1 cellular context compared by ENCODE assay signal in the genomic region with DNA sequence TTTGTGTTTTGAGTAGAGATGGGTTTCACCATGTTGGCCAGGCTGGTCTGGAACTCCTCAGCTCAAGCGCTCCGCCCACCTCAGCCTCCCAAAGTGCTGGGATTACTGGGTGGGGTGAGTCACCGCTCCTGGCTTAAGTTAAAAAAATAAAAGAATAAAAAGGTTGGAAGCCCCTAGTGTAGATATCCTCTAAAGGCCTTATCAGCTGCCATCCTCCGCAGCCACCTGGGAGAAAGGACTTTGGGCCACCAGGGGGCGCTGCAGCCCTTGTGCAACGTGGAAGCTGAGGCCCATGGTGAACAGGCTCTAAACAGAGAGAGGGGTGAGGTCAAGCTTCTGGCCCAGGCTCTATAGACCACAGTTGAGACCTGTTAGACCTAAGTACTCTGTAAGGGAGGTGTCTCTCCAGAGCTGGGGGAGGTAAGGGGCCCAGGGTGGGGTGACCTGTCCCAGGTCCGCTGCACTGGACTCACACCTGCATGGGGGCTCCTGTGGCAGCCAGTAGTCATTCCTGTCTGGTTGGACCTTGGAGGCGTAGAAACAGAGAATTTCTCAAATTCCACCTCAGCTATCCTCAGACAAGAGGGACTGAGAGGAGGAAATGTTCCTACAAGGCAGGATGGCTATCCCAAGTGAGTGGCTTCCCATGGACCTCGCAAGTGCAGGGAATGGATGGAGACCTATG.
TF ChIP-seq lines count a peak whose summit lies in the region.

No MANE protein-coding gene starts in this region.

TF ChIP-seq in GM12878, 131 proteins besides CTCF, POLR2A, EP300 and RAD21:
- TF ChIP-seq NRF1 (conservative IDR thresholded peaks at IDR 0.05; ENCODE audit: low read depth, low read length), result no peak
- TF ChIP-seq YY1 (IDR thresholded peaks at IDR 0.05; ENCODE audit: low read depth, low read length), result peak; percentile 71
- TF ChIP-seq IKZF2 (IDR thresholded peaks at IDR 0.05), result no peak
- TF ChIP-seq SMC3 (IDR thresholded peaks at IDR 0.05; ENCODE audit: borderline replicate concordance, low read length), result peak; percentile 62; the same call in 1 of the 2 replicates
- no peak for TF ChIP-seq CEBPB (IDR thresholded peaks at IDR 0.05; ENCODE audit: borderline replicate concordance in 1 of 2, low read depth in 2 of 2, low read length in 2 of 2)
- peak; percentile 48; the same call in 1 of the 2 replicates for TF ChIP-seq CREM (IDR thresholded peaks at IDR 0.05; ENCODE audit: low read depth)
- no peak for TF ChIP-seq PAX5 (IDR thresholded peaks at IDR 0.05; ENCODE audit: borderline replicate concordance, low read depth, low read length)
- no peak for TF ChIP-seq BACH1 (IDR thresholded peaks at IDR 0.05; ENCODE audit: borderline replicate concordance)
- TF ChIP-seq CREB1 (IDR thresholded peaks at IDR 0.05; ENCODE audit: low read depth), result peak; percentile 50; the same call in 1 of the 2 replicates
- TF ChIP-seq, protein P1, sequence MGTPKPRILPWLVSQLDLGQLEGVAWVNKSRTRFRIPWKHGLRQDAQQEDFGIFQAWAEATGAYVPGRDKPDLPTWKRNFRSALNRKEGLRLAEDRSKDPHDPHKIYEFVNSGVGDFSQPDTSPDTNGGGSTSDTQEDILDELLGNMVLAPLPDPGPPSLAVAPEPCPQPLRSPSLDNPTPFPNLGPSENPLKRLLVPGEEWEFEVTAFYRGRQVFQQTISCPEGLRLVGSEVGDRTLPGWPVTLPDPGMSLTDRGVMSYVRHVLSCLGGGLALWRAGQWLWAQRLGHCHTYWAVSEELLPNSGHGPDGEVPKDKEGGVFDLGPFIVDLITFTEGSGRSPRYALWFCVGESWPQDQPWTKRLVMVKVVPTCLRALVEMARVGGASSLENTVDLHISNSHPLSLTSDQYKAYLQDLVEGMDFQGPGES (IDR thresholded peaks at IDR 0.05), result no peak
- no peak for TF ChIP-seq FOS (IDR thresholded peaks at IDR 0.05; ENCODE audit: borderline replicate concordance, extremely low read depth, insufficient read length)
- TF ChIP-seq, protein P2, sequence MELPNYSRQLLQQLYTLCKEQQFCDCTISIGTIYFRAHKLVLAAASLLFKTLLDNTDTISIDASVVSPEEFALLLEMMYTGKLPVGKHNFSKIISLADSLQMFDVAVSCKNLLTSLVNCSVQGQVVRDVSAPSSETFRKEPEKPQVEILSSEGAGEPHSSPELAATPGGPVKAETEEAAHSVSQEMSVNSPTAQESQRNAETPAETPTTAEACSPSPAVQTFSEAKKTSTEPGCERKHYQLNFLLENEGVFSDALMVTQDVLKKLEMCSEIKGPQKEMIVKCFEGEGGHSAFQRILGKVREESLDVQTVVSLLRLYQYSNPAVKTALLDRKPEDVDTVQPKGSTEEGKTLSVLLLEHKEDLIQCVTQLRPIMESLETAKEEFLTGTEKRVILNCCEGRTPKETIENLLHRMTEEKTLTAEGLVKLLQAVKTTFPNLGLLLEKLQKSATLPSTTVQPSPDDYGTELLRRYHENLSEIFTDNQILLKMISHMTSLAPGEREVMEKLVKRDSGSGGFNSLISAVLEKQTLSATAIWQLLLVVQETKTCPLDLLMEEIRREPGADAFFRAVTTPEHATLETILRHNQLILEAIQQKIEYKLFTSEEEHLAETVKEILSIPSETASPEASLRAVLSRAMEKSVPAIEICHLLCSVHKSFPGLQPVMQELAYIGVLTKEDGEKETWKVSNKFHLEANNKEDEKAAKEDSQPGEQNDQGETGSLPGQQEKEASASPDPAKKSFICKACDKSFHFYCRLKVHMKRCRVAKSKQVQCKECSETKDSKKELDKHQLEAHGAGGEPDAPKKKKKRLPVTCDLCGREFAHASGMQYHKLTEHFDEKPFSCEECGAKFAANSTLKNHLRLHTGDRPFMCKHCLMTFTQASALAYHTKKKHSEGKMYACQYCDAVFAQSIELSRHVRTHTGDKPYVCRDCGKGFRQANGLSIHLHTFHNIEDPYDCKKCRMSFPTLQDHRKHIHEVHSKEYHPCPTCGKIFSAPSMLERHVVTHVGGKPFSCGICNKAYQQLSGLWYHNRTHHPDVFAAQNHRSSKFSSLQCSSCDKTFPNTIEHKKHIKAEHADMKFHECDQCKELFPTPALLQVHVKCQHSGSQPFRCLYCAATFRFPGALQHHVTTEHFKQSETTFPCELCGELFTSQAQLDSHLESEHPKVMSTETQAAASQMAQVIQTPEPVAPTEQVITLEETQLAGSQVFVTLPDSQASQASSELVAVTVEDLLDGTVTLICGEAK (IDR thresholded peaks at IDR 0.05; ENCODE audit: borderline replicate concordance), result no peak
- 0 out of 2 replicates have a peak, but pooled peaks have one; percentile 44 for TF ChIP-seq ZNF207 (IDR thresholded peaks at IDR 0.05; ENCODE audit: borderline replicate concordance)
